In genomic region chr16:24845726-24846547, GRCh38 we compare ENCODE assay signal across 1 cellular context.
TF ChIP-seq lines count a peak whose summit lies in the region.

Gene SLC5A11 (plus strand): TSS chr16:24845963. CDS start chr16:24858644, 12,681 bp downstream.

TF ChIP-seq in HepG2, 621 proteins besides CTCF, POLR2A, EP300 and RAD21 (continued from another document and continues in another):
- TF ChIP-seq ZNF225 (CRISPR knock-in tag; IDR thresholded peaks at IDR 0.05) (peak; percentile 8; the same call in 1 of the 2 replicates), ZFYVE20 (CRISPR knock-in tag; IDR thresholded peaks at IDR 0.05; ENCODE audit: borderline replicate concordance, low read depth) (no peak), ZNF501 (CRISPR knock-in tag; IDR thresholded peaks at IDR 0.05) (peak; percentile 86), ZNF282 (IDR thresholded peaks at IDR 0.05; ENCODE audit: partially characterized antibody) (no peak), UBTF (CRISPR knock-in tag; IDR thresholded peaks at IDR 0.05) (peak; percentile 85), ADNP (CRISPR knock-in tag; IDR thresholded peaks at IDR 0.05) (peak; percentile 46), CEBPZ (IDR thresholded peaks at IDR 0.05; ENCODE audit: low read length) (no peak), ZSCAN12 (CRISPR knock-in tag; IDR thresholded peaks at IDR 0.05) (no peak), SNAI1 (CRISPR knock-in tag; IDR thresholded peaks at IDR 0.05; ENCODE audit: borderline replicate concordance) (no peak), THAP9 (CRISPR knock-in tag; IDR thresholded peaks at IDR 0.05; ENCODE audit: borderline replicate concordance) (peak; percentile 82), ZNF430 (CRISPR knock-in tag; IDR thresholded peaks at IDR 0.05) (no peak; the same call in 1 of the 2 replicates), ZBTB26 (CRISPR knock-in tag; IDR thresholded peaks at IDR 0.05; ENCODE audit: borderline replicate concordance) (no peak), HDAC1 (CRISPR knock-in tag; IDR thresholded peaks at IDR 0.05) (peak; percentile 75), ZNF788 (CRISPR knock-in tag; IDR thresholded peaks at IDR 0.05; ENCODE audit: borderline replicate concordance) (peak; percentile 90), THRA (CRISPR knock-in tag; IDR thresholded peaks at IDR 0.05; ENCODE audit: borderline replicate concordance) (no peak), ZNF382 (CRISPR knock-in tag; IDR thresholded peaks at IDR 0.05; ENCODE audit: borderline replicate concordance) (no peak), KAT7 (CRISPR knock-in tag; IDR thresholded peaks at IDR 0.05; ENCODE audit: borderline replicate concordance) (0 out of 2 replicates have a peak, but pooled peaks have one; percentile 33), ZNF720 (CRISPR knock-in tag; IDR thresholded peaks at IDR 0.05) (no peak), MXD3 (CRISPR knock-in tag; IDR thresholded peaks at IDR 0.05) (peak; percentile 11; the same call in 1 of the 2 replicates), ARID3A (IDR thresholded peaks at IDR 0.05; ENCODE audit: low read depth, low read length) (no peak), RXRB (CRISPR knock-in tag; IDR thresholded peaks at IDR 0.05; ENCODE audit: borderline replicate concordance) (0 out of 2 replicates have a peak, but pooled peaks have one; percentile 21), ELF4 (CRISPR knock-in tag; IDR thresholded peaks at IDR 0.05; ENCODE audit: borderline replicate concordance) (no peak), ZNF772 (CRISPR knock-in tag; IDR thresholded peaks at IDR 0.05) (peak; percentile 68; the same call in 1 of the 2 replicates), NFAT5 (CRISPR knock-in tag; IDR thresholded peaks at IDR 0.05) (no peak), SP4 (CRISPR knock-in tag; IDR thresholded peaks at IDR 0.05) (no peak; the same call in 1 of the 2 replicates), ZNF770 (CRISPR knock-in tag; IDR thresholded peaks at IDR 0.05) (0 out of 2 replicates have a peak, but pooled peaks have one; percentile 40), ZNF160 (CRISPR knock-in tag; IDR thresholded peaks at IDR 0.05) (no peak), SIN3B (IDR thresholded peaks at IDR 0.05; ENCODE audit: low read length) (no peak), FOXA1 (IDR thresholded peaks at IDR 0.05) (no peak), FOXA1 (CRISPR knock-in tag; IDR thresholded peaks at IDR 0.05) (peak; percentile 37; the same call in 1 of the 2 replicates), ZNF30 (CRISPR knock-in tag; IDR thresholded peaks at IDR 0.05) (no peak), CSRNP2 (CRISPR knock-in tag; conservative IDR thresholded peaks at IDR 0.05; ENCODE audit: low read depth) (no peak), MLLT10 (CRISPR knock-in tag; IDR thresholded peaks at IDR 0.05) (no peak)
